In genomic region chr12:96500686-96501085, GRCh38 we compare ENCODE assay signal across 8 cellular contexts. TPM values are rescaled to one million over a fixed set of nuclear protein-coding genes. Genes with fewer than 3 reads are reported as not detected.
DNase-seq lines count a peak whose midpoint lies in the region; ATAC-seq and TF ChIP-seq lines count a peak whose summit lies in the region.

No MANE protein-coding gene starts in this region.

- H3K36me3 ChIP-seq in body of pancreas (replicated peaks in 1 of 2; ENCODE audit: insufficient read depth in 1 of 2, low read depth in 2 of 2) = no peaks in the 10 kb centered on the region

- H3K27ac Mint-ChIP-seq in natural killer cell = peak overlapping the region; percentile 88 to 94

- H3K27me3 ChIP-seq in body of pancreas = no peaks in the 10 kb centered on the region

- H3K9me3 ChIP-seq in body of pancreas = no peaks in the 10 kb centered on the region

- ATAC-seq in natural killer cell = peak; percentile 32 to 51 (median 47)
- no peak for ATAC-seq in GM19463 (IDR thresholded peaks at IDR 0.05; ENCODE audit: unreplicated experiment)
- no peak for ATAC-seq in body of pancreas

- H3K4me1 ChIP-seq in body of pancreas = no peaks in the 10 kb centered on the region

- peaks cover 45 to 48% of the 10 kb centered on the region in 2 donors for H3K4me1 Mint-ChIP-seq in natural killer cell

- no peak for TF ChIP-seq CTCF in GM12865 (IDR thresholded peaks at IDR 0.05; ENCODE audit: insufficient read depth, low read depth, low read length, missing control alignments)
- TF ChIP-seq CTCF in natural killer cell (IDR thresholded peaks at IDR 0.05) = no peak
- TF ChIP-seq CTCF in body of pancreas (IDR thresholded peaks at IDR 0.05) = peak in 1 of 7 experiments; percentile 4

- peak overlapping the region; percentile 77 for H3K4me3 Mint-ChIP-seq in natural killer cell

- no peaks in the 10 kb centered on the region for H3K9me3 Mint-ChIP-seq in natural killer cell

- H3K36me3 Mint-ChIP-seq in natural killer cell = no peaks in the 10 kb centered on the region

- H3K27me3 Mint-ChIP-seq in natural killer cell (ENCODE audit: low read depth in 2 of 2) = no peaks in the 10 kb centered on the region

- DNase-seq in GM12865 (ENCODE audit: low read depth) (peak; percentile 33), astrocyte of the hippocampus (ENCODE audit: low read depth, low spot score) (peak; percentile 17), natural killer cell (no peak), MV-4-11 (lab: John Stamatoyannopoulos, UW) (no peak), body of pancreas (no peak), islet precursor cell (no peak)
- peak; percentile 14 for DNase-seq in Jurkat, Clone E6-1 (ENCODE audit: low read depth, low spot score)

- 35 to 50% methylated on average over 3 of the region's 3 CpGs for WGBS in body of pancreas, 2 donors

- intact Hi-C loops in natural killer cell (cut with micrococcal nuclease) = loop anchor here (5.0 kb wide), 2 partner anchors 98 to 258 kb away; partner anchors contain the start of gene CDK17
- intact Hi-C loops in body of pancreas (cut with DNase I) = loop anchor here (10.0 kb wide), 1 partner anchor 296 kb away; no protein-coding TSS in a partner anchor

- no peak overlapping the region for H3K4me3 ChIP-seq in GM12865 (ENCODE audit: low read depth, low read length)
- no peak overlapping the region for H3K4me3 ChIP-seq in Jurkat, Clone E6-1 (ENCODE audit: low read length)
- no peak overlapping the region for H3K4me3 ChIP-seq in body of pancreas

- H3K27ac ChIP-seq in body of pancreas = no peak overlapping the region

- TF ChIP-seq POLR2A in body of pancreas (IDR thresholded peaks at IDR 0.05) = no peak

RNA-seq across cellular contexts. Expression of gene CFAP54, which starts 11.3 kb away (rescaled TPM):
- polyA plus RNA-seq in Jurkat, Clone E6-1 (2012; ENCODE audit: insufficient read depth, insufficient read length) = not detected
- total RNA-seq in natural killer cell (1 to 10 TPM in 2 of 3 donors, under 1 TPM in 1; 0.56 to 1.5 (median 1.2) TPM), body of pancreas (under 1 TPM in 1 of 2 donors, not detected in 1; 0.52 TPM)

Comparison
In these comparisons a context has a peak if more than half of its experiments do, and no peak if none do; other contexts are left out.
1. DNase-seq: peak in GM12865 (single experiment), Jurkat, Clone E6-1 (single experiment) and astrocyte of the hippocampus (single experiment); none in natural killer cell (single experiment), MV-4-11 (single experiment), body of pancreas (0 of 4) and islet precursor cell (single experiment).
2. ATAC-seq: peak in natural killer cell (3 of 3); none in GM19463 (single experiment) and body of pancreas (single experiment).